In the genomic region with DNA sequence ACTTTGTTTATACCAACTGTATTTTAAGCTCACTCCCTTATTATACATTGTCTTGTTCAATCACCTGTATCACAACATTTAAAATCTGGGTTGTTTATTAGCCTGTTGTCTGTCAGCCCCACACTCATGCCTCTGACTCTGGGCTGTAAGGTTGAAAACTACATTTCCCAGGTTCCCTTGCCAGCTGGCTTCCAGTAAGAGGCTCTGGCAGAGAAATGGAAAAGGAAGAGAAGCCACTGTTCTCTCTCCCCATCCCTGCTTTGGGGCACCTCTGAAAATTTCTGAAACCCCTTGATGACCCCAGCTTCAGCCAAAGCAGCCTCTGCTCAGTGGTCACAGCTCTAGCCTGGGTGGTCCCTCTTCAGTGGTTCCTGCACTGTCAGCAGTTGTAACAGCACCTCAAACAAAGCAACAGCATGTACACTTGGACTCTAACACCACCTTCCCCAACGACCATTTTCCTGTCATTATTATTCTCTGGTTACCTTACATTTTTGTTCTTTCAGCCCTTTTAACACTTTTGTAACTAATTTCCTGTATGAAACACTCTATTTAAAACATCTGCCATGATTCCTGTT, we compare ENCODE assay signal across 3 cellular contexts.
A peak's percentile ranks its signal among the peaks of the same experiment; 100 is the strongest.
TF ChIP-seq lines count a peak whose summit lies in the region.

No MANE protein-coding gene starts in this region.

TF ChIP-seq in A549, 52 proteins besides CTCF, POLR2A, EP300 and RAD21:
- TF ChIP-seq MAFK (IDR thresholded peaks at IDR 0.05; ENCODE audit: partially characterized antibody) (peak; percentile 57), KDM5A (IDR thresholded peaks at IDR 0.05) (no peak)

TF ChIP-seq in K562, 482 proteins besides CTCF, POLR2A, EP300 and RAD21:
- TF ChIP-seq MCM5 (IDR thresholded peaks at IDR 0.05; ENCODE audit: low read depth) (no peak), ZNF561 (CRISPR knock-in tag; conservative IDR thresholded peaks at IDR 0.05) (no peak), ZNF316 (IDR thresholded peaks at IDR 0.05) (0 out of 2 replicates have a peak, but pooled peaks have one; percentile 25), ZNF143 (CRISPR knock-in tag; IDR thresholded peaks at IDR 0.05) (peak; percentile 60), MYNN (IDR thresholded peaks at IDR 0.05) (no peak), MYNN (CRISPR knock-in tag; IDR thresholded peaks at IDR 0.05) (no peak), KHSRP (IDR thresholded peaks at IDR 0.05) (no peak), RUNX1 (IDR thresholded peaks at IDR 0.05; ENCODE audit: low read depth) (no peak), ERF (CRISPR knock-in tag; IDR thresholded peaks at IDR 0.05) (no peak), CREB1 (IDR thresholded peaks at IDR 0.05) (no peak), CREB1 (CRISPR knock-in tag; IDR thresholded peaks at IDR 0.05) (no peak), HCFC1 (IDR thresholded peaks at IDR 0.05; ENCODE audit: low read depth, low read length) (peak; percentile 57; the same call in 1 of the 2 replicates), BCL6 (CRISPR knock-in tag; IDR thresholded peaks at IDR 0.05) (no peak), HDAC6 (IDR thresholded peaks at IDR 0.05; ENCODE audit: low read depth, low read length) (no peak), EZH2 (IDR thresholded peaks at IDR 0.05; ENCODE audit: borderline replicate concordance, low read depth, low read length) (no peak)
- TF ChIP-seq, protein P1, sequence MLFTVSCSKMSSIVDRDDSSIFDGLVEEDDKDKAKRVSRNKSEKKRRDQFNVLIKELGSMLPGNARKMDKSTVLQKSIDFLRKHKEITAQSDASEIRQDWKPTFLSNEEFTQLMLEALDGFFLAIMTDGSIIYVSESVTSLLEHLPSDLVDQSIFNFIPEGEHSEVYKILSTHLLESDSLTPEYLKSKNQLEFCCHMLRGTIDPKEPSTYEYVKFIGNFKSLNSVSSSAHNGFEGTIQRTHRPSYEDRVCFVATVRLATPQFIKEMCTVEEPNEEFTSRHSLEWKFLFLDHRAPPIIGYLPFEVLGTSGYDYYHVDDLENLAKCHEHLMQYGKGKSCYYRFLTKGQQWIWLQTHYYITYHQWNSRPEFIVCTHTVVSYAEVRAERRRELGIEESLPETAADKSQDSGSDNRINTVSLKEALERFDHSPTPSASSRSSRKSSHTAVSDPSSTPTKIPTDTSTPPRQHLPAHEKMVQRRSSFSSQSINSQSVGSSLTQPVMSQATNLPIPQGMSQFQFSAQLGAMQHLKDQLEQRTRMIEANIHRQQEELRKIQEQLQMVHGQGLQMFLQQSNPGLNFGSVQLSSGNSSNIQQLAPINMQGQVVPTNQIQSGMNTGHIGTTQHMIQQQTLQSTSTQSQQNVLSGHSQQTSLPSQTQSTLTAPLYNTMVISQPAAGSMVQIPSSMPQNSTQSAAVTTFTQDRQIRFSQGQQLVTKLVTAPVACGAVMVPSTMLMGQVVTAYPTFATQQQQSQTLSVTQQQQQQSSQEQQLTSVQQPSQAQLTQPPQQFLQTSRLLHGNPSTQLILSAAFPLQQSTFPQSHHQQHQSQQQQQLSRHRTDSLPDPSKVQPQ (CRISPR knock-in tag; IDR thresholded peaks at IDR 0.05; ENCODE audit: borderline replicate concordance): no peak
- TF ChIP-seq, protein P2, sequence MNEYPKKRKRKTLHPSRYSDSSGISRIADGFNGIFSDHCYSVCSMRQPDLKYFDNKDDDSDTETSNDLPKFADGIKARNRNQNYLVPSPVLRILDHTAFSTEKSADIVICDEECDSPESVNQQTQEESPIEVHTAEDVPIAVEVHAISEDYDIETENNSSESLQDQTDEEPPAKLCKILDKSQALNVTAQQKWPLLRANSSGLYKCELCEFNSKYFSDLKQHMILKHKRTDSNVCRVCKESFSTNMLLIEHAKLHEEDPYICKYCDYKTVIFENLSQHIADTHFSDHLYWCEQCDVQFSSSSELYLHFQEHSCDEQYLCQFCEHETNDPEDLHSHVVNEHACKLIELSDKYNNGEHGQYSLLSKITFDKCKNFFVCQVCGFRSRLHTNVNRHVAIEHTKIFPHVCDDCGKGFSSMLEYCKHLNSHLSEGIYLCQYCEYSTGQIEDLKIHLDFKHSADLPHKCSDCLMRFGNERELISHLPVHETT (CRISPR knock-in tag; conservative IDR thresholded peaks at IDR 0.05 in 1 of 2, IDR thresholded peaks at IDR 0.05 in 1 of 2): no peak
- TF ChIP-seq, protein P3, sequence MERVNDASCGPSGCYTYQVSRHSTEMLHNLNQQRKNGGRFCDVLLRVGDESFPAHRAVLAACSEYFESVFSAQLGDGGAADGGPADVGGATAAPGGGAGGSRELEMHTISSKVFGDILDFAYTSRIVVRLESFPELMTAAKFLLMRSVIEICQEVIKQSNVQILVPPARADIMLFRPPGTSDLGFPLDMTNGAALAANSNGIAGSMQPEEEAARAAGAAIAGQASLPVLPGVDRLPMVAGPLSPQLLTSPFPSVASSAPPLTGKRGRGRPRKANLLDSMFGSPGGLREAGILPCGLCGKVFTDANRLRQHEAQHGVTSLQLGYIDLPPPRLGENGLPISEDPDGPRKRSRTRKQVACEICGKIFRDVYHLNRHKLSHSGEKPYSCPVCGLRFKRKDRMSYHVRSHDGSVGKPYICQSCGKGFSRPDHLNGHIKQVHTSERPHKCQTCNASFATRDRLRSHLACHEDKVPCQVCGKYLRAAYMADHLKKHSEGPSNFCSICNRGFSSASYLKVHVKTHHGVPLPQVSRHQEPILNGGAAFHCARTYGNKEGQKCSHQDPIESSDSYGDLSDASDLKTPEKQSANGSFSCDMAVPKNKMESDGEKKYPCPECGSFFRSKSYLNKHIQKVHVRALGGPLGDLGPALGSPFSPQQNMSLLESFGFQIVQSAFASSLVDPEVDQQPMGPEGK (CRISPR knock-in tag; IDR thresholded peaks at IDR 0.05; ENCODE audit: borderline replicate concordance): no peak

TF ChIP-seq in HepG2, 621 proteins besides CTCF, POLR2A, EP300 and RAD21:
- TF ChIP-seq HCFC1 (IDR thresholded peaks at IDR 0.05; ENCODE audit: low read depth, low read length) (peak; percentile 14; the same call in 1 of the 2 replicates), MAFK (conservative IDR thresholded peaks at IDR 0.05 in 1 of 2, IDR thresholded peaks at IDR 0.05 in 1 of 2; ENCODE audit: low read length in 2 of 2) (peak; percentile 45 to 65; a peak in 2 of 4 replicates), ZNF143 (CRISPR knock-in tag; IDR thresholded peaks at IDR 0.05) (peak; percentile 75), MAFF (IDR thresholded peaks at IDR 0.05; ENCODE audit: low read depth, low read length) (peak; percentile 53), THAP11 (CRISPR knock-in tag; IDR thresholded peaks at IDR 0.05) (peak; percentile 91), ZBTB3 (CRISPR knock-in tag; IDR thresholded peaks at IDR 0.05; ENCODE audit: borderline replicate concordance, low read depth) (no peak), ZNF773 (CRISPR knock-in tag; IDR thresholded peaks at IDR 0.05; ENCODE audit: borderline replicate concordance) (no peak)
- TF ChIP-seq, protein P4, sequence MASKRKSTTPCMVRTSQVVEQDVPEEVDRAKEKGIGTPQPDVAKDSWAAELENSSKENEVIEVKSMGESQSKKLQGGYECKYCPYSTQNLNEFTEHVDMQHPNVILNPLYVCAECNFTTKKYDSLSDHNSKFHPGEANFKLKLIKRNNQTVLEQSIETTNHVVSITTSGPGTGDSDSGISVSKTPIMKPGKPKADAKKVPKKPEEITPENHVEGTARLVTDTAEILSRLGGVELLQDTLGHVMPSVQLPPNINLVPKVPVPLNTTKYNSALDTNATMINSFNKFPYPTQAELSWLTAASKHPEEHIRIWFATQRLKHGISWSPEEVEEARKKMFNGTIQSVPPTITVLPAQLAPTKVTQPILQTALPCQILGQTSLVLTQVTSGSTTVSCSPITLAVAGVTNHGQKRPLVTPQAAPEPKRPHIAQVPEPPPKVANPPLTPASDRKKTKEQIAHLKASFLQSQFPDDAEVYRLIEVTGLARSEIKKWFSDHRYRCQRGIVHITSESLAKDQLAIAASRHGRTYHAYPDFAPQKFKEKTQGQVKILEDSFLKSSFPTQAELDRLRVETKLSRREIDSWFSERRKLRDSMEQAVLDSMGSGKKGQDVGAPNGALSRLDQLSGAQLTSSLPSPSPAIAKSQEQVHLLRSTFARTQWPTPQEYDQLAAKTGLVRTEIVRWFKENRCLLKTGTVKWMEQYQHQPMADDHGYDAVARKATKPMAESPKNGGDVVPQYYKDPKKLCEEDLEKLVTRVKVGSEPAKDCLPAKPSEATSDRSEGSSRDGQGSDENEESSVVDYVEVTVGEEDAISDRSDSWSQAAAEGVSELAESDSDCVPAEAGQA (IDR thresholded peaks at IDR 0.05; ENCODE audit: low read depth): no peak
- TF ChIP-seq, protein P4 (CRISPR knock-in tag; IDR thresholded peaks at IDR 0.05; ENCODE audit: borderline replicate concordance): no peak
